23 cellular contexts compared by ENCODE assay signal in genomic region chr3:113983544-113983943, GRCh38.
"Had no signal": no experiment of that assay in that cellular context is flagged by ENCODE, and none has a peak within 500 bp of the region (broad histone marks: within the 10 kb centered on the region; RNA-seq: fewer than 3 reads in every experiment).

No MANE protein-coding gene starts in this region.

- DNase-seq: KBM-7, MV-4-11, NCI-H1048, NCI-H1105, NCI-H1417, NCI-H1436 treated with DMSO at 0.1 percent for 48 hours, NCI-H1694, NCI-H1930, NCI-H2081, NCI-H2171, NCI-H226, NCI-H446, NCI-H510A, NCI-H524 treated with DMSO at 0.1 percent for 48 hours, NCI-H69, NCI-H774, Right ventricle myocardium superior, RPMI8226, SIG-M5 had no signal

- H3K9me3 ChIP-seq: SJSA1 had no signal

- H3K9me3 Mint-ChIP-seq: IgD-negative memory B cell had no signal

- H3K27me3 Mint-ChIP-seq: IgD-negative memory B cell had no signal

- H3K27ac ChIP-seq: SJSA1, SK-N-MC had no signal

- FAIRE-seq: RCC 7860 had no signal

- H3K4me1 ChIP-seq: SJSA1 had no signal

- H3K4me3 ChIP-seq: SJSA1, SK-N-MC had no signal
